1 cellular context compared by ENCODE assay signal in genomic region chr14:100292776-100293461, GRCh38.
TF ChIP-seq lines count a peak whose summit lies in the region.

No MANE protein-coding gene starts in this region.

TF ChIP-seq in SK-N-SH, 30 proteins besides CTCF, POLR2A, EP300 and RAD21:
- TF ChIP-seq CHD2 (IDR thresholded peaks at IDR 0.05; ENCODE audit: low read length, partially characterized antibody) (no peak), GATA2 (CRISPR knock-in tag; IDR thresholded peaks at IDR 0.05) (no peak), MXI1 (IDR thresholded peaks at IDR 0.05; ENCODE audit: low read depth, low read length) (no peak), FOSL2 (IDR thresholded peaks at IDR 0.05; ENCODE audit: borderline replicate concordance, low read depth) (no peak), NFIC (IDR thresholded peaks at IDR 0.05; ENCODE audit: borderline replicate concordance) (no peak), TEAD4 (IDR thresholded peaks at IDR 0.05; ENCODE audit: borderline replicate concordance, insufficient read depth) (no peak)
TF ChIP-seq in SK-N-SH: peak in this region for 0.
